ENCODE assay signal across 8 cellular contexts in genomic region chr16:590165-590874, GRCh38. TPM values are rescaled to one million over a fixed set of nuclear protein-coding genes. Genes with fewer than 3 reads are reported as not detected.
DNase-seq lines count a peak whose midpoint lies in the region; ATAC-seq lines count a peak whose summit lies in the region.

No MANE protein-coding gene starts in this region.

- peaks cover 11% of the 10 kb centered on the region for H3K36me3 Mint-ChIP-seq in activated naive CD8-positive, alpha-beta T cell treated with anti-CD3 and anti-CD28 coated beads for 36 hours

- peaks cover 26% of the 10 kb centered on the region for H3K4me1 Mint-ChIP-seq in activated naive CD8-positive, alpha-beta T cell treated with anti-CD3 and anti-CD28 coated beads for 36 hours
- peaks cover 63% of the 10 kb centered on the region for H3K4me1 Mint-ChIP-seq in stimulated activated naive CD8-positive, alpha-beta T cell treated with anti-CD3 and anti-CD28 coated beads, Interleukin-15, amount 100 ng/mL, for 72 hours

- H3K27me3 ChIP-seq in BLaER1 = no peaks in the 10 kb centered on the region
- peaks cover 49% of the 10 kb centered on the region for H3K27me3 ChIP-seq in iPS-20b (ENCODE audit: insufficient read depth, low read length)

- H3K4me1 ChIP-seq in BLaER1 (peaks cover 80% of the 10 kb centered on the region), iPS-20b (ENCODE audit: insufficient read depth, low read length) (no peaks in the 10 kb centered on the region)

- H3K9ac ChIP-seq in BLaER1 (peak overlapping the region; percentile 91), iPS-20b (ENCODE audit: low read depth, low read length) (peak overlapping the region; percentile 76; the same call in 1 of the 2 replicates)

- peak overlapping the region; percentile 96 for H3K4me2 ChIP-seq in BLaER1

- H3K4me3 Mint-ChIP-seq in activated naive CD8-positive, alpha-beta T cell treated with anti-CD3 and anti-CD28 coated beads for 36 hours = peak overlapping the region; percentile 78
- peak overlapping the region; percentile 77 to 86 for H3K4me3 Mint-ChIP-seq in stimulated activated naive CD8-positive, alpha-beta T cell treated with anti-CD3 and anti-CD28 coated beads, Interleukin-15, amount 100 ng/mL, for 72 hours

- no peaks in the 10 kb centered on the region; the same call in 1 of the 2 replicates for H3K36me3 ChIP-seq in BLaER1
- H3K36me3 ChIP-seq in iPS-20b (ENCODE audit: insufficient read depth, low read depth, low read length) = no peaks in the 10 kb centered on the region

- peak; percentile 1 for ATAC-seq in stimulated activated naive CD8-positive, alpha-beta T cell treated with anti-CD3 and anti-CD28 coated beads, Interleukin-15, amount 100 ng/mL, for 72 hours
- ATAC-seq in HG03045 (IDR thresholded peaks at IDR 0.05; ENCODE audit: unreplicated experiment) = no peak

- peak; percentile 44 for DNase-seq in HCEC 1CT
- DNase-seq in activated naive CD8-positive, alpha-beta T cell treated with anti-CD3 and anti-CD28 coated beads for 36 hours = no peak
- DNase-seq in stimulated activated naive CD8-positive, alpha-beta T cell treated with anti-CD3 and anti-CD28 coated beads, Interleukin-15, amount 100 ng/mL, for 72 hours = peak in 1 of 2 donors; percentile 41
- DNase-seq in stimulated activated CD4-positive, alpha-beta T cell treated with anti-CD3 and anti-CD28 coated beads, Interleukin-1b, Interleukin-23, amount 100 ng/mL, for 48 hours = no peak
- no peak for DNase-seq in NCI-H510A treated with DMSO at 0.1 percent for 48 hours (lab: John Stamatoyannopoulos, UW)

- H3K4me3 ChIP-seq in BLaER1 = peak overlapping the region; percentile 94
- H3K4me3 ChIP-seq in iPS-20b (ENCODE audit: low read length) = peak overlapping the region; percentile 79

- H3K9me3 ChIP-seq in BLaER1 = no peaks in the 10 kb centered on the region
- H3K9me3 ChIP-seq in iPS-20b (ENCODE audit: insufficient read depth, low read depth, low read length) = no peaks in the 10 kb centered on the region

- H3K9me3 Mint-ChIP-seq in activated naive CD8-positive, alpha-beta T cell treated with anti-CD3 and anti-CD28 coated beads for 36 hours = no peaks in the 10 kb centered on the region
- no peaks in the 10 kb centered on the region for H3K9me3 Mint-ChIP-seq in stimulated activated naive CD8-positive, alpha-beta T cell treated with anti-CD3 and anti-CD28 coated beads, Interleukin-15, amount 100 ng/mL, for 72 hours

- peak overlapping the region; percentile 13 for H3K27ac Mint-ChIP-seq in activated naive CD8-positive, alpha-beta T cell treated with anti-CD3 and anti-CD28 coated beads for 36 hours
- H3K27ac Mint-ChIP-seq in stimulated activated naive CD8-positive, alpha-beta T cell treated with anti-CD3 and anti-CD28 coated beads, Interleukin-15, amount 100 ng/mL, for 72 hours = peak overlapping the region; percentile 0 to 9

- peaks cover 7% of the 10 kb centered on the region for H3K27me3 Mint-ChIP-seq in activated naive CD8-positive, alpha-beta T cell treated with anti-CD3 and anti-CD28 coated beads for 36 hours
- peaks cover 3% of the 10 kb centered on the region for H3K27me3 Mint-ChIP-seq in stimulated activated naive CD8-positive, alpha-beta T cell treated with anti-CD3 and anti-CD28 coated beads, Interleukin-15, amount 100 ng/mL, for 72 hours

- H3K27ac ChIP-seq in BLaER1 (peak overlapping the region; percentile 79), iPS-20b (ENCODE audit: low read length) (no peak overlapping the region)

- H4K20me1 ChIP-seq in BLaER1 = peaks cover 69% of the 10 kb centered on the region

RNA-seq across cellular contexts. Expression of gene RAB40C, which starts 0.5 kb away (rescaled TPM):
- total RNA-seq in activated naive CD8-positive, alpha-beta T cell treated with anti-CD3 and anti-CD28 coated beads for 36 hours = 1 to 10 TPM; 7.2 to 7.6 TPM

RNA-seq across cellular contexts. Expression of gene PIGQ, which starts 20.6 kb away (rescaled TPM):
- 10 to 100 TPM; 28.8 to 29.1 TPM for total RNA-seq in activated naive CD8-positive, alpha-beta T cell treated with anti-CD3 and anti-CD28 coated beads for 36 hours

RNA-seq across cellular contexts. Expression of gene NHLRC4, which starts 23.5 kb away (rescaled TPM):
- under 1 TPM; 0.54 to 0.76 TPM for total RNA-seq in activated naive CD8-positive, alpha-beta T cell treated with anti-CD3 and anti-CD28 coated beads for 36 hours

RNA-seq across cellular contexts. Expression of gene PRR35, which starts 30.1 kb away (rescaled TPM):
- total RNA-seq in activated naive CD8-positive, alpha-beta T cell treated with anti-CD3 and anti-CD28 coated beads for 36 hours = not detected

RNA-seq across cellular contexts. Expression of gene WFIKKN1, which starts 40.5 kb away (rescaled TPM):
- total RNA-seq in activated naive CD8-positive, alpha-beta T cell treated with anti-CD3 and anti-CD28 coated beads for 36 hours = under 1 TPM in 1 of 2 experiments, not detected in 1; 0.10 TPM
